12 cellular contexts compared by ENCODE assay signal in genomic region chr3:46977811-46978195, GRCh38. TPM values are rescaled to one million over a fixed set of nuclear protein-coding genes. Genes with fewer than 3 reads are reported as not detected.
DNase-seq lines count a peak whose midpoint lies in the region; ATAC-seq, FAIRE-seq and TF ChIP-seq lines count a peak whose summit lies in the region.
"Had no signal": no experiment of that assay in that cellular context is flagged by ENCODE, and none has a peak within 500 bp of the region (broad histone marks: within the 10 kb centered on the region; RNA-seq: fewer than 3 reads in every experiment).

No MANE protein-coding gene starts in this region.

- peak overlapping the region; percentile 100 for H3K4me2 ChIP-seq in HepG2 (ENCODE audit: low read depth, low read length)

- H3K36me3 ChIP-seq in HepG2 (replicated peaks in 1 of 2; ENCODE audit: control insufficient read depth in 1 of 2, insufficient read depth in 2 of 2, low read length in 2 of 2) = no peaks in the 10 kb centered on the region
- H3K36me3 ChIP-seq in tibial artery = no peaks in the 10 kb centered on the region
- H3K36me3 ChIP-seq: thoracic aorta had no signal

- peaks cover 38% of the 10 kb centered on the region for H3K79me2 ChIP-seq in HepG2 (ENCODE audit: insufficient read depth, low read length)

- TF ChIP-seq RAD21 in HepG2 (CRISPR knock-in tag; IDR thresholded peaks at IDR 0.05) = no peak

- TF ChIP-seq EP300 in HepG2 (IDR thresholded peaks at IDR 0.05; ENCODE audit: low read depth in 2 of 2, low read length in 2 of 2) = no peak
- TF ChIP-seq EP300 in HepG2 (CRISPR knock-in tag; IDR thresholded peaks at IDR 0.05; ENCODE audit: borderline replicate concordance) = no peak

- CTCF ChIA-PET in activated CD4-positive, alpha-beta T cell treated with anti-CD3 and anti-CD28 coated beads, Interleukin-2, amount 10 ng/mL, durations not matched to agents 7 days and 5 days (lab: Charles Lee) = interaction anchor here (1.3 to 1.7 kb wide), 2 partner anchors 10 to 21 kb away, joined by 4 to 5 read pairs; no protein-coding TSS in a partner anchor
- CTCF ChIA-PET in HepG2 (lab: Yijun Ruan, JAX; ENCODE audit: low intra/inter-chr PET ratio, low total read pairs) = no interaction called here

- no peaks in the 10 kb centered on the region for H3K9me3 ChIP-seq in HepG2 (ENCODE audit: low read length)
- no peaks in the 10 kb centered on the region for H3K9me3 ChIP-seq in tibial artery
- H3K9me3 ChIP-seq: thoracic aorta had no signal

- no peak overlapping the region for H3K9ac ChIP-seq in HepG2 (ENCODE audit: insufficient read depth, low read depth, low read length)

- H3K4me1 Mint-ChIP-seq in activated CD4-positive, alpha-beta T cell treated with anti-CD3 and anti-CD28 coated beads, Interleukin-2, amount 10 ng/mL, durations not matched to agents 7 days and 5 days = peaks cover 63% of the 10 kb centered on the region

- H3K4me3 Mint-ChIP-seq in activated CD4-positive, alpha-beta T cell treated with anti-CD3 and anti-CD28 coated beads, Interleukin-2, amount 10 ng/mL, durations not matched to agents 7 days and 5 days = peak overlapping the region; percentile 96

- no peak for FAIRE-seq in HepG2 (lab: Jason Lieb, UNC)

- ATAC-seq in activated naive CD4-positive, alpha-beta T cell treated with anti-CD3 and anti-CD28 coated beads, Interleukin-2, amount 50 U/mL, for 72 hours = no peak
- no peak for ATAC-seq in HepG2
- ATAC-seq in HG02885 (IDR thresholded peaks at IDR 0.05; ENCODE audit: poor library complexity, unreplicated experiment) = no peak
- ATAC-seq: esophagus mucosa had no signal

- no TSS peak for BruUV-seq in HepG2 (replicated peaks; lab: Mats Ljungman, UMichigan)

- H3K4me3 ChIP-seq in HepG2 (replicated peaks in 1 of 3; ENCODE audit: insufficient read depth in 1 of 3, low read depth in 2 of 3, low read length in 3 of 3) = peak overlapping the region in 1 of 3 experiments; percentile 91; a peak in 1 of 6 replicates
- H3K4me3 ChIP-seq in tibial artery = no peak overlapping the region

- in situ Hi-C loops in HepG2 (cut with HindIII; ENCODE audit: extremely low pct_ligation_motif_present, low pct_unique_long_range_greater_than_20kb) = no loop called here

- peaks cover 71% of the 10 kb centered on the region for H3K4me1 ChIP-seq in HepG2 (ENCODE audit: insufficient read depth, low read length)
- peaks cover 0 to 67% (median 46%) of the 10 kb centered on the region in 4 donors for H3K4me1 ChIP-seq in tibial artery

- no peak for DNase-seq in activated CD4-positive, alpha-beta T cell treated with anti-CD3 and anti-CD28 coated beads, Interleukin-2, amount 10 ng/mL, durations not matched to agents 7 days and 5 days
- no peak for DNase-seq in activated CD4-positive, alpha-beta T cell treated with anti-CD3 and anti-CD28 coated beads, Interleukin-2, amount 50 U/mL, for 48 hours
- DNase-seq in activated naive CD4-positive, alpha-beta T cell treated with anti-CD3 and anti-CD28 coated beads, Interleukin-2, amount 50 U/mL, for 72 hours (ENCODE audit: low spot score in 2 of 2) = no peak
- DNase-seq in HepG2 (ENCODE audit: low spot score) = no peak
- no peak for DNase-seq in tibial artery
- no peak for DNase-seq in inferior parietal cortex (ENCODE audit: extremely low spot score)
- DNase-seq in NCI-H187 treated with DMSO at 0.1 percent for 48 hours (lab: John Stamatoyannopoulos, UW) = no peak
- DNase-seq: NCI-H1436 treated with DMSO at 0.1 percent for 48 hours; stimulated activated CD4-positive, alpha-beta T cell treated with anti-CD3 and anti-CD28 coated beads, Interleukin-12 subunit alpha, Interleukin-12 subunit beta, amount 100 ng/mL, for 4 hours had no signal

- no peaks in the 10 kb centered on the region; a peak in 1 of 5 replicates for H3K27me3 ChIP-seq in HepG2 (ENCODE audit: control insufficient read depth in 1 of 2, insufficient read depth in 2 of 2, low read length in 2 of 2)
- no peaks in the 10 kb centered on the region for H3K27me3 ChIP-seq in tibial artery

- no peak for TF ChIP-seq CTCF in HepG2 (CRISPR knock-in tag; IDR thresholded peaks at IDR 0.05)
- no peak for TF ChIP-seq CTCF in tibial artery (IDR thresholded peaks at IDR 0.05)

- H3K36me3 Mint-ChIP-seq in activated CD4-positive, alpha-beta T cell treated with anti-CD3 and anti-CD28 coated beads, Interleukin-2, amount 10 ng/mL, durations not matched to agents 7 days and 5 days (ENCODE audit: low read depth) = peaks cover 21% of the 10 kb centered on the region
- H3K36me3 Mint-ChIP-seq in activated naive CD4-positive, alpha-beta T cell treated with anti-CD3 and anti-CD28 coated beads, Interleukin-2, amount 50 U/mL, for 72 hours = peaks cover 16 to 19% of the 10 kb centered on the region in 2 donors

- H3K9me3 Mint-ChIP-seq in activated CD4-positive, alpha-beta T cell treated with anti-CD3 and anti-CD28 coated beads, Interleukin-2, amount 10 ng/mL, durations not matched to agents 7 days and 5 days = no peaks in the 10 kb centered on the region
- no peaks in the 10 kb centered on the region for H3K9me3 Mint-ChIP-seq in activated naive CD4-positive, alpha-beta T cell treated with anti-CD3 and anti-CD28 coated beads, Interleukin-2, amount 50 U/mL, for 72 hours

- TF ChIP-seq POLR2A in HepG2 (IDR thresholded peaks at IDR 0.05; ENCODE audit: insufficient read depth in 1 of 2, low read depth in 2 of 2, low read length in 2 of 2) = no peak

- H3K27me3 Mint-ChIP-seq in activated CD4-positive, alpha-beta T cell treated with anti-CD3 and anti-CD28 coated beads, Interleukin-2, amount 10 ng/mL, durations not matched to agents 7 days and 5 days = no peaks in the 10 kb centered on the region

- intact Hi-C loops in HepG2 (cut with micrococcal nuclease; ENCODE audit: unreplicated experiment) = loop anchor here (10.0 kb wide), 1 partner anchor 53 kb away; no protein-coding TSS in a partner anchor
- intact Hi-C loops in tibial artery (cut with DNase I; ENCODE audit: low total_unique reads) = loop anchor here (2.0 kb wide), 1 partner anchor 41 kb away; no protein-coding TSS in a partner anchor

- H3K27ac ChIP-seq in HepG2 (ENCODE audit: extremely low read length, insufficient read depth, low read length) (no peak overlapping the region), tibial artery (peak overlapping the region; percentile 70 to 77)

- H2AFZ ChIP-seq in HepG2 (ENCODE audit: low read length) = no peak overlapping the region

- H4K20me1 ChIP-seq in HepG2 (ENCODE audit: insufficient read depth, low read length) = peaks cover 13% of the 10 kb centered on the region

- peak overlapping the region; percentile 98 for H3K27ac Mint-ChIP-seq in activated CD4-positive, alpha-beta T cell treated with anti-CD3 and anti-CD28 coated beads, Interleukin-2, amount 10 ng/mL, durations not matched to agents 7 days and 5 days
- H3K27ac Mint-ChIP-seq in activated naive CD4-positive, alpha-beta T cell treated with anti-CD3 and anti-CD28 coated beads, Interleukin-2, amount 50 U/mL, for 72 hours = peak overlapping the region; percentile 70 to 94

- 100% methylated on average over 4 of the region's 5 CpGs for WGBS in HepG2 (ENCODE audit: low lambda C conversion rate)

- POLR2A ChIA-PET in activated CD4-positive, alpha-beta T cell treated with anti-CD3 and anti-CD28 coated beads, Interleukin-2, amount 10 ng/mL, durations not matched to agents 7 days and 5 days (lab: Charles Lee) = no interaction called here
- POLR2A ChIA-PET in HepG2 (lab: Yijun Ruan, JAX) = interaction anchor here (2.0 kb wide), 1 partner anchor 9 kb away, joined by 6 read pairs; no protein-coding TSS in a partner anchor

RNA-seq across cellular contexts. Expression of gene CCDC12, which starts 1.3 kb away (rescaled TPM):
- 10 to 100 TPM; 48.7 to 56.1 TPM for total RNA-seq in activated CD4-positive, alpha-beta T cell treated with anti-CD3 and anti-CD28 coated beads, Interleukin-2, amount 10 ng/mL, durations not matched to agents 7 days and 5 days
- total RNA-seq in activated naive CD4-positive, alpha-beta T cell treated with anti-CD3 and anti-CD28 coated beads, Interleukin-2, amount 50 U/mL, for 72 hours = 10 to 100 TPM; 49.3 to 55.2 TPM
- total RNA-seq in HepG2 (2016; rRNA removed; fragmentation: Illumina TruSeq; extraction: Trizol) = 49.5 and 55.2 TPM in 2 replicates
- total RNA-seq in HepG2 (2016; cell fraction: cytosol; rRNA removed; fragmentation: Illumina TruSeq; extraction: Trizol; ENCODE audit: low read depth) = 28.7 and 32.4 TPM in 2 replicates
- total RNA-seq in HepG2 (2016; cell fraction: insoluble cytoplasmic fraction; rRNA removed; fragmentation: Illumina TruSeq; extraction: Trizol) = 52.2 and 56.9 TPM in 2 replicates
- 27.1 and 29.7 TPM in 2 replicates for total RNA-seq in HepG2 (2016; cell fraction: membrane; rRNA removed; fragmentation: Illumina TruSeq; extraction: Trizol)
- total RNA-seq in HepG2 (2016; cell fraction: nucleus; rRNA removed; fragmentation: Illumina TruSeq; extraction: Trizol) = 28.6 and 32.0 TPM in 2 replicates
- polyA plus RNA-seq in HepG2 (2011; rRNA removed) = 28.9 and 30.1 TPM in 2 replicates
- polyA plus RNA-seq in HepG2 (2011; cell fraction: cytosol; rRNA removed) = 32.7 and 35.6 TPM in 2 replicates
- 40.0 and 40.6 TPM in 2 replicates for polyA plus RNA-seq in HepG2 (2011; cell fraction: nucleus; rRNA removed)
- polyA plus RNA-seq in HepG2 (2012) = 26.3 and 31.7 TPM in 2 replicates
- polyA plus RNA-seq in HepG2 (2016; cell fraction: cytosol; fragmentation: Illumina TruSeq; extraction: Trizol; ENCODE audit: low read depth) = 14.7 and 15.4 TPM in 2 replicates
- 73.4 and 79.9 TPM in 2 replicates for polyA plus RNA-seq in HepG2 (2016; cell fraction: insoluble cytoplasmic fraction; fragmentation: Illumina TruSeq; extraction: Trizol; ENCODE audit: low read depth)
- polyA plus RNA-seq in HepG2 (2016; cell fraction: membrane; fragmentation: Illumina TruSeq; extraction: Trizol; ENCODE audit: low read depth) = 18.7 and 18.8 TPM in 2 replicates
- polyA plus RNA-seq in HepG2 (2016; cell fraction: nucleus; fragmentation: Illumina TruSeq; extraction: Trizol; ENCODE audit: insufficient read depth, low read depth) = 55.2 TPM in 2 replicates
- 53.2 and 59.2 TPM in 2 replicates for polyA minus RNA-seq in HepG2 (2011; rRNA and poly(A)+ RNA removed; ENCODE audit: low replicate concordance)
- 9.3 and 12.2 TPM in 2 replicates for polyA minus RNA-seq in HepG2 (2011; cell fraction: cytosol; rRNA and poly(A)+ RNA removed)
- 41.3 and 55.9 TPM in 2 replicates for polyA minus RNA-seq in HepG2 (2011; cell fraction: nucleus; rRNA and poly(A)+ RNA removed)

RNA-seq across cellular contexts. Expression of gene NBEAL2, which starts 1.7 kb away (rescaled TPM):
- 100 to 1,000 TPM; 194 to 212 TPM for total RNA-seq in activated CD4-positive, alpha-beta T cell treated with anti-CD3 and anti-CD28 coated beads, Interleukin-2, amount 10 ng/mL, durations not matched to agents 7 days and 5 days
- 100 to 1,000 TPM in 1 of 2 donors, 10 to 100 TPM in 1; 75.7 to 122 TPM for total RNA-seq in activated naive CD4-positive, alpha-beta T cell treated with anti-CD3 and anti-CD28 coated beads, Interleukin-2, amount 50 U/mL, for 72 hours
- 6.0 and 9.7 TPM in 2 replicates for total RNA-seq in HepG2 (2016; rRNA removed; fragmentation: Illumina TruSeq; extraction: Trizol)
- total RNA-seq in HepG2 (2016; cell fraction: cytosol; rRNA removed; fragmentation: Illumina TruSeq; extraction: Trizol; ENCODE audit: low read depth) = 1.8 and 2.7 TPM in 2 replicates
- total RNA-seq in HepG2 (2016; cell fraction: insoluble cytoplasmic fraction; rRNA removed; fragmentation: Illumina TruSeq; extraction: Trizol) = 6.0 and 8.3 TPM in 2 replicates
- total RNA-seq in HepG2 (2016; cell fraction: membrane; rRNA removed; fragmentation: Illumina TruSeq; extraction: Trizol) = 4.1 and 4.3 TPM in 2 replicates
- total RNA-seq in HepG2 (2016; cell fraction: nucleus; rRNA removed; fragmentation: Illumina TruSeq; extraction: Trizol) = 14.8 and 19.9 TPM in 2 replicates
- 12.4 and 15.8 TPM in 2 replicates for polyA plus RNA-seq in HepG2 (2011; rRNA removed)
- polyA plus RNA-seq in HepG2 (2011; cell fraction: cytosol; rRNA removed) = 3.6 and 4.9 TPM in 2 replicates
- 222 and 246 TPM in 2 replicates for polyA plus RNA-seq in HepG2 (2011; cell fraction: nucleus; rRNA removed)
- polyA plus RNA-seq in HepG2 (2012) = 7.9 and 16.7 TPM in 2 replicates
- polyA plus RNA-seq in HepG2 (2016; cell fraction: cytosol; fragmentation: Illumina TruSeq; extraction: Trizol; ENCODE audit: low read depth) = 0.67 and 0.80 TPM in 2 replicates
- polyA plus RNA-seq in HepG2 (2016; cell fraction: insoluble cytoplasmic fraction; fragmentation: Illumina TruSeq; extraction: Trizol; ENCODE audit: low read depth) = 6.4 and 7.7 TPM in 2 replicates
- 1.5 and 1.8 TPM in 2 replicates for polyA plus RNA-seq in HepG2 (2016; cell fraction: membrane; fragmentation: Illumina TruSeq; extraction: Trizol; ENCODE audit: low read depth)
- 69.9 and 76.5 TPM in 2 replicates for polyA plus RNA-seq in HepG2 (2016; cell fraction: nucleus; fragmentation: Illumina TruSeq; extraction: Trizol; ENCODE audit: insufficient read depth, low read depth)
- 8.9 and 19.6 TPM in 2 replicates for polyA minus RNA-seq in HepG2 (2011; rRNA and poly(A)+ RNA removed; ENCODE audit: low replicate concordance)
- polyA minus RNA-seq in HepG2 (2011; cell fraction: cytosol; rRNA and poly(A)+ RNA removed) = 2.9 and 3.9 TPM in 2 replicates
- polyA minus RNA-seq in HepG2 (2011; cell fraction: nucleus; rRNA and poly(A)+ RNA removed) = 18.7 and 21.3 TPM in 2 replicates
